14 cellular contexts compared by ENCODE assay signal in the genomic region with DNA sequence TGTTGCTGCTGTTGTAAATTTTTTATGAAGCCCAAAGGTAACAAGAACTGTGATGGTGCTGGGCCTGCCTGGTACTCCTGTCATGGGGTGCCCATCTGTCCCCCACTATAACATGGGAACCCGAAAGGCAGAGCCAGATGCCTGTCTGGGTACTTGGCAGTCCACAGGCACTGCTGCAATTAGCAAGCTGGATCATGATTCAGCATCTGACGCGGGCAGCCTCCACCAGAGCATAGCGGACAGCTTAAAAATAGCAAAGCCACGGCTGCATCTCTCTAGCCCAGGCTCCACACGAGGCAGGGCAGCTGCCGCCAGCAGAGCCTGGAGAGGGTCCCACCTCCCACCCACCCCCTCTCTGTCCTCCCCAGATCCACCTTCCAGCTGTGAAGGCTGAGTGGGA. TPM values are rescaled to one million over a fixed set of nuclear protein-coding genes. Genes with fewer than 3 reads are reported as not detected.
DNase-seq lines count a peak whose midpoint lies in the region; ATAC-seq, FAIRE-seq and TF ChIP-seq lines count a peak whose summit lies in the region.
"Had no signal": no experiment of that assay in that cellular context is flagged by ENCODE, and none has a peak within 500 bp of the region (broad histone marks: within the 10 kb centered on the region; RNA-seq: fewer than 3 reads in every experiment).

No MANE protein-coding gene starts in this region.

- POLR2A ChIA-PET in K562 (lab: Yijun Ruan, JAX) = interaction anchor here (1.0 to 2.0 kb wide), 3 partner anchors 8 to 90 kb away, joined by 3 to 7 read pairs (median 5); no protein-coding TSS in a partner anchor

- no TSS peak for BruUV-seq in K562 (replicated peaks; lab: Mats Ljungman, UMichigan)

- H3K36me3 ChIP-seq in K562 (ENCODE audit: control insufficient read depth, insufficient read depth, low read length) (no peaks in the 10 kb centered on the region), hepatocyte (replicated peaks; ENCODE audit: insufficient read depth, low read depth) (no peaks in the 10 kb centered on the region)

- no peak overlapping the region for H2AFZ ChIP-seq in K562 (ENCODE audit: low read depth, low read length)
- H2AFZ ChIP-seq in hepatocyte = no peak overlapping the region

- H4K20me1 ChIP-seq in K562 (replicated peaks; ENCODE audit: control insufficient read depth, insufficient read depth, low read length) (no peaks in the 10 kb centered on the region), hepatocyte (ENCODE audit: insufficient read depth, poor library complexity, severe bottlenecking) (no peaks in the 10 kb centered on the region)

- H3K9me1 ChIP-seq in K562 (ENCODE audit: control insufficient read depth, insufficient read depth, low read length) = no peaks in the 10 kb centered on the region

- in situ Hi-C loops in K562 (cut with MboI) = no loop called here

- no peak for FAIRE-seq in K562 (lab: Jason Lieb, UNC)

- no peaks in the 10 kb centered on the region for H3K4me1 ChIP-seq in K562 (replicated peaks in 1 of 2; ENCODE audit: control insufficient read depth in 2 of 2, insufficient read depth in 2 of 2, low read length in 2 of 2)
- peaks cover 16% of the 10 kb centered on the region for H3K4me1 ChIP-seq in hepatocyte (ENCODE audit: insufficient read depth)

- TF ChIP-seq POLR2A in K562 (conservative IDR thresholded peaks at IDR 0.05) = no peak

- H3K4me2 ChIP-seq in K562 (ENCODE audit: insufficient read depth, low read length) (no peak overlapping the region), hepatocyte (no peak overlapping the region)

- WGBS in K562 (ENCODE audit: insufficient coverage, low coverage, missing lambda C conversion rate) = under 1% methylated on average over 7 of the region's 7 CpGs
- WGBS in hepatocyte (ENCODE audit: low lambda C conversion rate, missing lambda C conversion rate) = 61% methylated on average over 5 of the region's 7 CpGs

- peak; percentile 54 for ATAC-seq in K562
- no peak for ATAC-seq in GM19467 (IDR thresholded peaks at IDR 0.05; ENCODE audit: unreplicated experiment)
- no peak for ATAC-seq in activated CD4-positive, CD25-positive, alpha-beta regulatory T cell treated with anti-CD3 and anti-CD28 coated beads, Interleukin-2, amount 50 U/mL, for 24 hours
- no peak for ATAC-seq in GM19452 (IDR thresholded peaks at IDR 0.05; ENCODE audit: unreplicated experiment)
- ATAC-seq: SK-N-SH treated with all-trans-retinoic acid at 6 μM for 48 hours had no signal

- H3K27ac ChIP-seq in K562 (ENCODE audit: extremely low read depth, low read depth, low read length) = no peak overlapping the region
- H3K27ac ChIP-seq in hepatocyte = no peak overlapping the region
- H3K27ac ChIP-seq: coronary artery had no signal

- no peaks in the 10 kb centered on the region for H3K9me3 ChIP-seq in K562 (replicated peaks; ENCODE audit: control insufficient read depth, insufficient read depth, low read depth, low read length)
- no peaks in the 10 kb centered on the region for H3K9me3 ChIP-seq in hepatocyte (ENCODE audit: low read depth)

- H3K9me2 ChIP-seq in hepatocyte (replicated peaks; ENCODE audit: insufficient read depth) = no peaks in the 10 kb centered on the region

- DNase-seq in AG08396 (ENCODE audit: low spot score) = peak; percentile 42
- peak; percentile 88 for DNase-seq in NCI-H1694 treated with DMSO at 0.1 percent for 48 hours (lab: John Stamatoyannopoulos, UW)
- DNase-seq in K562 (ENCODE audit: extremely low read depth in 1 of 4, low spot score in 3 of 4) = no peak
- DNase-seq in hepatocyte (ENCODE audit: low spot score) = peak; percentile 26
- DNase-seq in SIG-M5 treated with dmso at 0.1 percent for 504 hours (lab: John Stamatoyannopoulos, UW; ENCODE audit: unreplicated experiment) = no peak
- DNase-seq: activated CD8-positive, alpha-beta memory T cell treated with anti-CD3 and anti-CD28 coated beads, Interleukin-2, amount 50 U/mL, for 4 hours; NCI-H1105 treated with DMSO at 0.1 percent for 48 hours had no signal

- no peak overlapping the region for H3K9ac ChIP-seq in K562 (ENCODE audit: insufficient read depth in 1 of 2, low read depth in 2 of 2, low read length in 2 of 2)

- H3K4me3 ChIP-seq in K562 (no peak overlapping the region), hepatocyte (no peak overlapping the region)
- H3K4me3 ChIP-seq: coronary artery had no signal

- TF ChIP-seq CTCF in K562 (IDR thresholded peaks at IDR 0.05 in 2 of 3, conservative IDR thresholded peaks at IDR 0.05 in 1 of 3; ENCODE audit: insufficient read depth in 2 of 3, low read depth in 1 of 3, low read length in 3 of 3) (no peak), hepatocyte (IDR thresholded peaks at IDR 0.05; ENCODE audit: poor library complexity) (no peak)

- intact Hi-C loops in K562 (cut with micrococcal nuclease) = loop anchor here (10.0 kb wide), 1 partner anchor 206 kb away; no protein-coding TSS in a partner anchor

- H3K27me3 ChIP-seq in K562 (ENCODE audit: control insufficient read depth in 2 of 2, insufficient read depth in 2 of 2, low read length in 2 of 2) (peaks cover 25 to 58% of the 10 kb centered on the region in 2 experiments), hepatocyte (no peaks in the 10 kb centered on the region)

- H3K79me2 ChIP-seq in K562 (ENCODE audit: control insufficient read depth, insufficient read depth, low read length) (no peaks in the 10 kb centered on the region), hepatocyte (no peaks in the 10 kb centered on the region)

- TF ChIP-seq EP300 in K562 (IDR thresholded peaks at IDR 0.05; ENCODE audit: low read length) = no peak

- CTCF ChIA-PET in K562 (lab: Yijun Ruan, JAX; ENCODE audit: low intra/inter-chr PET ratio) = no interaction called here

- no peak for TF ChIP-seq RAD21 in K562 (CRISPR knock-in tag; conservative IDR thresholded peaks at IDR 0.05 in 1 of 2, IDR thresholded peaks at IDR 0.05 in 1 of 2)

TF ChIP-seq in K562, 482 proteins besides CTCF, POLR2A, EP300 and RAD21:
- TF ChIP-seq PURB (CRISPR knock-in tag; IDR thresholded peaks at IDR 0.05; ENCODE audit: low read depth) (no peak), NFE2 (IDR thresholded peaks at IDR 0.05; ENCODE audit: low read depth) (peak; percentile 66), TCF7L2 (IDR thresholded peaks at IDR 0.05; ENCODE audit: low read depth, low read length) (no peak), C11orf30 (IDR thresholded peaks at IDR 0.05; ENCODE audit: low read depth) (peak; percentile 37; the same call in 1 of the 2 replicates), MAFG (tag; conservative IDR thresholded peaks at IDR 0.05) (0 out of 2 replicates have a peak, but pooled peaks have one; percentile 14)
TF ChIP-seq in K562: peak in this region for 3.

RNA-seq across cellular contexts. Expression of gene SUSD4, which starts 22.9 kb away (rescaled TPM):
- total RNA-seq in K562 (2011; cell fraction: chromatin; rRNA removed; ENCODE audit: low replicate concordance) = 0.16 and 0.97 TPM in 2 replicates
- total RNA-seq in K562 (2011; cell fraction: nucleolus; rRNA removed) = 0.26 and 0.67 TPM in 2 replicates
- total RNA-seq in K562 (2011; cell fraction: nucleoplasm; rRNA removed) = 0.23 and 1.1 TPM in 2 replicates
- not detected in 2 replicates for total RNA-seq in K562 (2014; rRNA removed)
- not detected in 2 replicates for total RNA-seq in K562 (2014; rRNA removed; fragmentation: Illumina TruSeq; extraction: Trizol)
- total RNA-seq in K562 (2015; rRNA removed; fragmentation: Illumina TruSeq; extraction: Trizol) = not detected in 2 replicates
- 0.09 TPM in 1 of 2 replicates, not detected in the other for total RNA-seq in K562 (2021)
- polyA plus RNA-seq in K562 (2011; rRNA removed) = 0.15 and 1.7 TPM in 2 replicates
- polyA plus RNA-seq in K562 (2011; cell fraction: cytosol; rRNA removed) = 0.10 and 1.3 TPM in 2 replicates
- 0.95 and 3.8 TPM in 2 replicates for polyA plus RNA-seq in K562 (2011; cell fraction: nucleus; rRNA removed)
- polyA plus RNA-seq in K562 (2012) = 0.14 and 0.26 TPM in 2 replicates
- 0.06 and 0.07 TPM in 2 replicates for polyA plus RNA-seq in K562 (2014; fragmentation: Illumina TruSeq; extraction: Trizol)
- polyA plus RNA-seq in K562 (2014; fragmentation: Nextera tagmentation; extraction: Ambion mirVana) = under 1 TPM in 1 of 2 experiments, not detected in 1; 0.06 TPM
- 0.16 TPM in 1 of 2 replicates, not detected in the other for polyA plus RNA-seq in K562 (2014; rRNA removed)
- 1.0 TPM in 1 of 2 replicates, not detected in the other for polyA minus RNA-seq in K562 (2011; rRNA and poly(A)+ RNA removed)
- polyA minus RNA-seq in K562 (2011; cell fraction: cytosol; rRNA and poly(A)+ RNA removed) = 0.38 TPM in 1 of 2 replicates, not detected in the other
- polyA minus RNA-seq in K562 (2011; cell fraction: nucleus; rRNA and poly(A)+ RNA removed) = 0.89 and 0.94 TPM in 2 replicates
- total RNA-seq in hepatocyte = 3.9 and 8.3 TPM in 2 replicates
- polyA plus RNA-seq in hepatocyte = 5.1 and 5.6 TPM in 2 replicates

RNA-seq across cellular contexts. Expression of gene CCDC185, which starts 52.1 kb away (rescaled TPM):
- not detected in 2 replicates for total RNA-seq in K562 (2011; cell fraction: chromatin; rRNA removed; ENCODE audit: low replicate concordance)
- total RNA-seq in K562 (2011; cell fraction: nucleolus; rRNA removed) = not detected in 2 replicates
- total RNA-seq in K562 (2011; cell fraction: nucleoplasm; rRNA removed) = not detected in 2 replicates
- total RNA-seq in K562 (2014; rRNA removed) (not detected in 2 replicates), K562 (2014; rRNA removed; fragmentation: Illumina TruSeq; extraction: Trizol) (not detected in 2 replicates), K562 (2015; rRNA removed; fragmentation: Illumina TruSeq; extraction: Trizol) (not detected in 2 replicates), K562 (2021) (not detected in 2 replicates), hepatocyte (not detected in 2 replicates)
- polyA plus RNA-seq in K562 (2011; rRNA removed) (not detected in 2 replicates), K562 (2014; fragmentation: Illumina TruSeq; extraction: Trizol) (not detected in 2 replicates), K562 (2014; fragmentation: Nextera tagmentation; extraction: Ambion mirVana) (not detected), K562 (2014; rRNA removed) (not detected in 2 replicates), hepatocyte (not detected in 2 replicates)
- polyA plus RNA-seq in K562 (2011; cell fraction: cytosol; rRNA removed) = not detected in 2 replicates
- polyA plus RNA-seq in K562 (2011; cell fraction: nucleus; rRNA removed) = not detected in 2 replicates
- polyA plus RNA-seq in K562 (2012) = not detected in 2 replicates
- not detected in 2 replicates for polyA minus RNA-seq in K562 (2011; rRNA and poly(A)+ RNA removed)
- polyA minus RNA-seq in K562 (2011; cell fraction: cytosol; rRNA and poly(A)+ RNA removed) = not detected in 2 replicates
- polyA minus RNA-seq in K562 (2011; cell fraction: nucleus; rRNA and poly(A)+ RNA removed) = not detected in 2 replicates
- total RNA-seq: omental fat pad had no signal
- polyA plus RNA-seq: BJ had no signal

Comparison
In these comparisons a context has a peak if more than half of its experiments do, and no peak if none do; other contexts are left out.
1. DNase-seq: peak in AG08396 (single experiment), NCI-H1694 treated with DMSO at 0.1 percent for 48 hours (single experiment) and hepatocyte (single experiment); none in K562 (0 of 4) and SIG-M5 treated with dmso at 0.1 percent for 504 hours (single experiment).